Comparison of ENCODE assay signal across 8 cellular contexts in genomic region chr7:104552102-104552501, GRCh38.
DNase-seq lines count a peak whose midpoint lies in the region; ATAC-seq and TF ChIP-seq lines count a peak whose summit lies in the region.

No MANE protein-coding gene starts in this region.

- H3K36me3 Mint-ChIP-seq in chondrocyte (ENCODE audit: low read depth), result no peaks in the 10 kb centered on the region

- no peak overlapping the region for H3K4me3 Mint-ChIP-seq in chondrocyte (ENCODE audit: unreplicated experiment)

- TF ChIP-seq CTCF in chondrocyte (IDR thresholded peaks at IDR 0.05), result no peak

- peak; percentile 14 for DNase-seq in stimulated activated CD4-positive, alpha-beta T cell treated with anti-CD3 and anti-CD28 coated beads, Interleukin-15, amount 100 ng/mL, for 24 hours
- no peak for DNase-seq in stimulated activated CD4-positive, alpha-beta T cell treated with anti-CD3 and anti-CD28 coated beads, Interleukin-4, amount 100 ng/mL, for 24 hours
- peak; percentile 63 for DNase-seq in SW480 (ENCODE audit: low spot score)
- peak; percentile 37 for DNase-seq in left ventricle myocardium superior
- peak; percentile 62 for DNase-seq in ureter (ENCODE audit: low spot score)
- DNase-seq in chondrocyte (ENCODE audit: low spot score), result no peak

- ATAC-seq in left ventricle myocardium superior (peak; percentile 39), GM18868 (IDR thresholded peaks at IDR 0.05; ENCODE audit: unreplicated experiment) (no peak), GM21367 (IDR thresholded peaks at IDR 0.05; ENCODE audit: unreplicated experiment) (no peak)

- peaks cover 20% of the 10 kb centered on the region for H3K9me3 Mint-ChIP-seq in chondrocyte (ENCODE audit: low read depth)

- H3K27me3 Mint-ChIP-seq in chondrocyte (ENCODE audit: low read depth), result no peaks in the 10 kb centered on the region

- intact Hi-C loops in left ventricle myocardium superior (cut with micrococcal nuclease), result no loop called here

- no peak overlapping the region for H3K27ac Mint-ChIP-seq in chondrocyte (ENCODE audit: unreplicated experiment)

- H3K4me1 Mint-ChIP-seq in chondrocyte (ENCODE audit: low read depth), result no peaks in the 10 kb centered on the region

Comparison
In these comparisons a context has a peak if more than half of its experiments do, and no peak if none do; other contexts are left out.
1. DNase-seq: peak in stimulated activated CD4-positive, alpha-beta T cell treated with anti-CD3 and anti-CD28 coated beads, Interleukin-15, amount 100 ng/mL, for 24 hours (single experiment), SW480 (single experiment), left ventricle myocardium superior (single experiment) and ureter (single experiment); none in stimulated activated CD4-positive, alpha-beta T cell treated with anti-CD3 and anti-CD28 coated beads, Interleukin-4, amount 100 ng/mL, for 24 hours (single experiment) and chondrocyte (single experiment).